1 cellular context compared by ENCODE assay signal in the genomic region with DNA sequence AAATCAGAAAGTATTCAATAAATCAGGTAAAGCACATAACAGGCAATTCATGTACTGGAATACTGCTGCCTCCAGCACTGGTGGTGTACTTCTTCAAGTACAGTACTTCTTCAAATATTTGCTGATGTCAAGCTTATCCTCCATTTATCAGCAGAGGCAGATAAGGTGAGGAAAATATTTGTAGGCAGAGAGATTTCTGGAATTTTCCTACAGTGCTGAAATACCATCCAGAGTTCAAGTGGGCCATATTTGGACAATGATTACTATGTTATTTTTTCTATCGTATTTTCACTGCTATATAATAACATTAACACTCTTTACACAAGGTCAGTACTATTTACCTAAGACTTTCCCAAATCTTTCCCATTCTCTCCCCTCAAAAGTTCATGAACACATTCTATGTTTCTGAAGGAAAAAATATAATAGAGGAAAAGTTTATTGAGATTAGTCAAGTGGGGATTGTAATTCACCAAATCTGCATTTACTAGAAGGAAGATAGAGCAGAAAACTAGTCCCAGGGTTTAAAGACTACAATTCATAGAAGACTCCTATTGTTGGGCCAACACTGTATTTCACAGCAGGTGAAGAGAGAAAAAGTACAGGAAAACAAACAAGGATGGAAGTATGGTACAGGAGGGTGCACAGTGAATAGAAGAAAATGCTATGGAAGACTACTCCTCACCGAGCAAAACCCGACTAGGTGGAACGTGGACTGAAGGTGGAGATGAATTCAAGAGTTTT.
TF ChIP-seq lines count a peak whose summit lies in the region.

No MANE protein-coding gene starts in this region.

TF ChIP-seq in HepG2, 621 proteins besides CTCF, POLR2A, EP300 and RAD21 (continued from another document and continues in another):
- TF ChIP-seq, protein P1, sequence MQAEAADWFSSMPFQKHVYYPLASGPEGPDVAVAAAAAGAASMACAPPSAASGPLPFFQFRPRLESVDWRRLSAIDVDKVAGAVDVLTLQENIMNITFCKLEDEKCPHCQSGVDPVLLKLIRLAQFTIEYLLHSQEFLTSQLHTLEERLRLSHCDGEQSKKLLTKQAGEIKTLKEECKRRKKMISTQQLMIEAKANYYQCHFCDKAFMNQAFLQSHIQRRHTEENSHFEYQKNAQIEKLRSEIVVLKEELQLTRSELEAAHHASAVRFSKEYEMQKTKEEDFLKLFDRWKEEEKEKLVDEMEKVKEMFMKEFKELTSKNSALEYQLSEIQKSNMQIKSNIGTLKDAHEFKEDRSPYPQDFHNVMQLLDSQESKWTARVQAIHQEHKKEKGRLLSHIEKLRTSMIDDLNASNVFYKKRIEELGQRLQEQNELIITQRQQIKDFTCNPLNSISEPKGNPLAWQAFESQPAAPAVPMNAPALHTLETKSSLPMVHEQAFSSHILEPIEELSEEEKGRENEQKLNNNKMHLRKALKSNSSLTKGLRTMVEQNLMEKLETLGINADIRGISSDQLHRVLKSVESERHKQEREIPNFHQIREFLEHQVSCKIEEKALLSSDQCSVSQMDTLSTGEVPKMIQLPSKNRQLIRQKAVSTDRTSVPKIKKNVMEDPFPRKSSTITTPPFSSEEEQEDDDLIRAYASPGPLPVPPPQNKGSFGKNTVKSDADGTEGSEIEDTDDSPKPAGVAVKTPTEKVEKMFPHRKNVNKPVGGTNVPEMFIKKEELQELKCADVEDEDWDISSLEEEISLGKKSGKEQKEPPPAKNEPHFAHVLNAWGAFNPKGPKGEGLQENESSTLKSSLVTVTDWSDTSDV (CRISPR knock-in tag; IDR thresholded peaks at IDR 0.05): no peak
- TF ChIP-seq ISX (CRISPR knock-in tag; conservative IDR thresholded peaks at IDR 0.05): no peak
- peak; percentile 37; the same call in 1 of the 2 replicates for TF ChIP-seq HMG20A (CRISPR knock-in tag; IDR thresholded peaks at IDR 0.05; ENCODE audit: borderline replicate concordance)
- TF ChIP-seq SNAPC2 (CRISPR knock-in tag; IDR thresholded peaks at IDR 0.05): 0 out of 2 replicates have a peak, but pooled peaks have one; percentile 33
- TF ChIP-seq, protein P2, sequence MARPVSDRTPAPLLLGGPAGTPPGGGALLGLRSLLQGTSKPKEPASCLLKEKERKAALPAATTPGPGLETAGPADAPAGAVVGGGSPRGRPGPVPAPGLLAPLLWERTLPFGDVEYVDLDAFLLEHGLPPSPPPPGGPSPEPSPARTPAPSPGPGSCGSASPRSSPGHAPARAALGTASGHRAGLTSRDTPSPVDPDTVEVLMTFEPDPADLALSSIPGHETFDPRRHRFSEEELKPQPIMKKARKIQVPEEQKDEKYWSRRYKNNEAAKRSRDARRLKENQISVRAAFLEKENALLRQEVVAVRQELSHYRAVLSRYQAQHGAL (CRISPR knock-in tag; IDR thresholded peaks at IDR 0.05; ENCODE audit: not compliant biosample characterization): no peak
- TF ChIP-seq ZNF331 (CRISPR knock-in tag; IDR thresholded peaks at IDR 0.05): peak; percentile 71; the same call in 1 of the 2 replicates
- peak; percentile 55 for TF ChIP-seq ASH2L (IDR thresholded peaks at IDR 0.05; ENCODE audit: insufficient read length, low read depth, low read length)
- TF ChIP-seq, protein P3, sequence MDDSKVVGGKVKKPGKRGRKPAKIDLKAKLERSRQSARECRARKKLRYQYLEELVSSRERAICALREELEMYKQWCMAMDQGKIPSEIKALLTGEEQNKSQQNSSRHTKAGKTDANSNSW (CRISPR knock-in tag; IDR thresholded peaks at IDR 0.05; ENCODE audit: borderline replicate concordance): no peak
- TF ChIP-seq CEBPB (IDR thresholded peaks at IDR 0.05; ENCODE audit: borderline replicate concordance, low read depth, low read length): no peak
- peak; percentile 79; the same call in 1 of the 2 replicates for TF ChIP-seq PPARG (CRISPR knock-in tag; conservative IDR thresholded peaks at IDR 0.05)
- TF ChIP-seq ZNF451 (CRISPR knock-in tag; IDR thresholded peaks at IDR 0.05): no peak
- no peak for TF ChIP-seq NFYB (CRISPR knock-in tag; IDR thresholded peaks at IDR 0.05)
- TF ChIP-seq, protein P4, sequence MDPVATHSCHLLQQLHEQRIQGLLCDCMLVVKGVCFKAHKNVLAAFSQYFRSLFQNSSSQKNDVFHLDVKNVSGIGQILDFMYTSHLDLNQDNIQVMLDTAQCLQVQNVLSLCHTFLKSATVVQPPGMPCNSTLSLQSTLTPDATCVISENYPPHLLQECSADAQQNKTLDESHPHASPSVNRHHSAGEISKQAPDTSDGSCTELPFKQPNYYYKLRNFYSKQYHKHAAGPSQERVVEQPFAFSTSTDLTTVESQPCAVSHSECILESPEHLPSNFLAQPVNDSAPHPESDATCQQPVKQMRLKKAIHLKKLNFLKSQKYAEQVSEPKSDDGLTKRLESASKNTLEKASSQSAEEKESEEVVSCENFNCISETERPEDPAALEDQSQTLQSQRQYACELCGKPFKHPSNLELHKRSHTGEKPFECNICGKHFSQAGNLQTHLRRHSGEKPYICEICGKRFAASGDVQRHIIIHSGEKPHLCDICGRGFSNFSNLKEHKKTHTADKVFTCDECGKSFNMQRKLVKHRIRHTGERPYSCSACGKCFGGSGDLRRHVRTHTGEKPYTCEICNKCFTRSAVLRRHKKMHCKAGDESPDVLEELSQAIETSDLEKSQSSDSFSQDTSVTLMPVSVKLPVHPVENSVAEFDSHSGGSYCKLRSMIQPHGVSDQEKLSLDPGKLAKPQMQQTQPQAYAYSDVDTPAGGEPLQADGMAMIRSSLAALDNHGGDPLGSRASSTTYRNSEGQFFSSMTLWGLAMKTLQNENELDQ (CRISPR knock-in tag; IDR thresholded peaks at IDR 0.05; ENCODE audit: borderline replicate concordance): no peak
- no peak for TF ChIP-seq HNRNPUL1 (IDR thresholded peaks at IDR 0.05; ENCODE audit: low read depth, low read length)
- TF ChIP-seq CEBPG (CRISPR knock-in tag; IDR thresholded peaks at IDR 0.05): peak; percentile 58
- TF ChIP-seq SMC3 (IDR thresholded peaks at IDR 0.05; ENCODE audit: low read length): no peak
- no peak for TF ChIP-seq ZNF136 (CRISPR knock-in tag; IDR thresholded peaks at IDR 0.05; ENCODE audit: low read depth)
- no peak for TF ChIP-seq NONO (IDR thresholded peaks at IDR 0.05)
- peak; percentile 49; the same call in 1 of the 2 replicates for TF ChIP-seq NONO (CRISPR knock-in tag; conservative IDR thresholded peaks at IDR 0.05)
- no peak for TF ChIP-seq HOXD1 (CRISPR knock-in tag; IDR thresholded peaks at IDR 0.05)
- 0 out of 2 replicates have a peak, but pooled peaks have one; percentile 17 for TF ChIP-seq JUNB (CRISPR knock-in tag; IDR thresholded peaks at IDR 0.05; ENCODE audit: borderline replicate concordance)
- TF ChIP-seq, protein P5, sequence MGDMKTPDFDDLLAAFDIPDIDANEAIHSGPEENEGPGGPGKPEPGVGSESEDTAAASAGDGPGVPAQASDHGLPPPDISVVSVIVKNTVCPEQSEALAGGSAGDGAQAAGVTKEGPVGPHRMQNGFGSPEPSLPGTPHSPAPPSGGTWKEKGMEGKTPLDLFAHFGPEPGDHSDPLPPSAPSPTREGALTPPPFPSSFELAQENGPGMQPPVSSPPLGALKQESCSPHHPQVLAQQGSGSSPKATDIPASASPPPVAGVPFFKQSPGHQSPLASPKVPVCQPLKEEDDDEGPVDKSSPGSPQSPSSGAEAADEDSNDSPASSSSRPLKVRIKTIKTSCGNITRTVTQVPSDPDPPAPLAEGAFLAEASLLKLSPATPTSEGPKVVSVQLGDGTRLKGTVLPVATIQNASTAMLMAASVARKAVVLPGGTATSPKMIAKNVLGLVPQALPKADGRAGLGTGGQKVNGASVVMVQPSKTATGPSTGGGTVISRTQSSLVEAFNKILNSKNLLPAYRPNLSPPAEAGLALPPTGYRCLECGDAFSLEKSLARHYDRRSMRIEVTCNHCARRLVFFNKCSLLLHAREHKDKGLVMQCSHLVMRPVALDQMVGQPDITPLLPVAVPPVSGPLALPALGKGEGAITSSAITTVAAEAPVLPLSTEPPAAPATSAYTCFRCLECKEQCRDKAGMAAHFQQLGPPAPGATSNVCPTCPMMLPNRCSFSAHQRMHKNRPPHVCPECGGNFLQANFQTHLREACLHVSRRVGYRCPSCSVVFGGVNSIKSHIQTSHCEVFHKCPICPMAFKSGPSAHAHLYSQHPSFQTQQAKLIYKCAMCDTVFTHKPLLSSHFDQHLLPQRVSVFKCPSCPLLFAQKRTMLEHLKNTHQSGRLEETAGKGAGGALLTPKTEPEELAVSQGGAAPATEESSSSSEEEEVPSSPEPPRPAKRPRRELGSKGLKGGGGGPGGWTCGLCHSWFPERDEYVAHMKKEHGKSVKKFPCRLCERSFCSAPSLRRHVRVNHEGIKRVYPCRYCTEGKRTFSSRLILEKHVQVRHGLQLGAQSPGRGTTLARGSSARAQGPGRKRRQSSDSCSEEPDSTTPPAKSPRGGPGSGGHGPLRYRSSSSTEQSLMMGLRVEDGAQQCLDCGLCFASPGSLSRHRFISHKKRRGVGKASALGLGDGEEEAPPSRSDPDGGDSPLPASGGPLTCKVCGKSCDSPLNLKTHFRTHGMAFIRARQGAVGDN (CRISPR knock-in tag; IDR thresholded peaks at IDR 0.05): no peak
- no peak for TF ChIP-seq ZNF746 (CRISPR knock-in tag; IDR thresholded peaks at IDR 0.05)
- TF ChIP-seq, protein P6, sequence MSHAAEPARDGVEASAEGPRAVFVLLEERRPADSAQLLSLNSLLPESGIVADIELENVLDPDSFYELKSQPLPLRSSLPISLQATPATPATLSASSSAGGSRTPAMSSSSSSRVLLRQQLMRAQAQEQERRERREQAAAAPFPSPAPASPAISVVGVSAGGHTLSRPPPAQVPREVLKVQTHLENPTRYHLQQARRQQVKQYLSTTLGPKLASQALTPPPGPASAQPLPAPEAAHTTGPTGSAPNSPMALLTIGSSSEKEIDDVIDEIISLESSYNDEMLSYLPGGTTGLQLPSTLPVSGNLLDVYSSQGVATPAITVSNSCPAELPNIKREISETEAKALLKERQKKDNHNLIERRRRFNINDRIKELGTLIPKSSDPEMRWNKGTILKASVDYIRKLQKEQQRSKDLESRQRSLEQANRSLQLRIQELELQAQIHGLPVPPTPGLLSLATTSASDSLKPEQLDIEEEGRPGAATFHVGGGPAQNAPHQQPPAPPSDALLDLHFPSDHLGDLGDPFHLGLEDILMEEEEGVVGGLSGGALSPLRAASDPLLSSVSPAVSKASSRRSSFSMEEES (CRISPR knock-in tag; IDR thresholded peaks at IDR 0.05): peak; percentile 56; the same call in 1 of the 2 replicates
- TF ChIP-seq, protein P7, sequence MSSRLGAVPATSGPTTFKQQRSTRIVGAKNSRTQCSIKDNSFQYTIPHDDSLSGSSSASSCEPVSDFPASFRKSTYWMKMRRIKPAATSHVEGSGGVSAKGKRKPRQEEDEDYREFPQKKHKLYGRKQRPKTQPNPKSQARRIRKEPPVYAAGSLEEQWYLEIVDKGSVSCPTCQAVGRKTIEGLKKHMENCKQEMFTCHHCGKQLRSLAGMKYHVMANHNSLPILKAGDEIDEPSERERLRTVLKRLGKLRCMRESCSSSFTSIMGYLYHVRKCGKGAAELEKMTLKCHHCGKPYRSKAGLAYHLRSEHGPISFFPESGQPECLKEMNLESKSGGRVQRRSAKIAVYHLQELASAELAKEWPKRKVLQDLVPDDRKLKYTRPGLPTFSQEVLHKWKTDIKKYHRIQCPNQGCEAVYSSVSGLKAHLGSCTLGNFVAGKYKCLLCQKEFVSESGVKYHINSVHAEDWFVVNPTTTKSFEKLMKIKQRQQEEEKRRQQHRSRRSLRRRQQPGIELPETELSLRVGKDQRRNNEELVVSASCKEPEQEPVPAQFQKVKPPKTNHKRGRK (CRISPR knock-in tag; IDR thresholded peaks at IDR 0.05): no peak
- TF ChIP-seq SATB2 (CRISPR knock-in tag; IDR thresholded peaks at IDR 0.05): no peak
- TF ChIP-seq, protein P8, sequence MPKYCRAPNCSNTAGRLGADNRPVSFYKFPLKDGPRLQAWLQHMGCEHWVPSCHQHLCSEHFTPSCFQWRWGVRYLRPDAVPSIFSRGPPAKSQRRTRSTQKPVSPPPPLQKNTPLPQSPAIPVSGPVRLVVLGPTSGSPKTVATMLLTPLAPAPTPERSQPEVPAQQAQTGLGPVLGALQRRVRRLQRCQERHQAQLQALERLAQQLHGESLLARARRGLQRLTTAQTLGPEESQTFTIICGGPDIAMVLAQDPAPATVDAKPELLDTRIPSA (CRISPR knock-in tag; IDR thresholded peaks at IDR 0.05; ENCODE audit: borderline replicate concordance): no peak
- peak; percentile 85 for TF ChIP-seq HDAC2 (CRISPR knock-in tag; IDR thresholded peaks at IDR 0.05)
- no peak for TF ChIP-seq ATRX (CRISPR knock-in tag; IDR thresholded peaks at IDR 0.05; ENCODE audit: borderline replicate concordance)
- TF ChIP-seq RFX5 (IDR thresholded peaks at IDR 0.05; ENCODE audit: low read depth, low read length): no peak
- TF ChIP-seq, protein P9, sequence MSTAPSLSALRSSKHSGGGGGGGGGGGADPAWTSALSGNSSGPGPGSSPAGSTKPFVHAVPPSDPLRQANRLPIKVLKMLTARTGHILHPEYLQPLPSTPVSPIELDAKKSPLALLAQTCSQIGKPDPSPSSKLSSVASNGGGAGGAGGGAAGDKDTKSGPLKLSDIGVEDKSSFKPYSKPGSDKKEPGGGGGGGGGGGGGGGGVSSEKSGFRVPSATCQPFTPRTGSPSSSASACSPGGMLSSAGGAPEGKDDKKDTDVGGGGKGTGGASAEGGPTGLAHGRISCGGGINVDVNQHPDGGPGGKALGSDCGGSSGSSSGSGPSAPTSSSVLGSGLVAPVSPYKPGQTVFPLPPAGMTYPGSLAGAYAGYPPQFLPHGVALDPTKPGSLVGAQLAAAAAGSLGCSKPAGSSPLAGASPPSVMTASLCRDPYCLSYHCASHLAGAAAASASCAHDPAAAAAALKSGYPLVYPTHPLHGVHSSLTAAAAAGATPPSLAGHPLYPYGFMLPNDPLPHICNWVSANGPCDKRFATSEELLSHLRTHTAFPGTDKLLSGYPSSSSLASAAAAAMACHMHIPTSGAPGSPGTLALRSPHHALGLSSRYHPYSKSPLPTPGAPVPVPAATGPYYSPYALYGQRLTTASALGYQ (CRISPR knock-in tag; IDR thresholded peaks at IDR 0.05): 0 out of 2 replicates have a peak, but pooled peaks have one; percentile 62
- TF ChIP-seq MYNN (CRISPR knock-in tag; IDR thresholded peaks at IDR 0.05; ENCODE audit: low read depth): no peak
- no peak for TF ChIP-seq DNMT3B (CRISPR knock-in tag; conservative IDR thresholded peaks at IDR 0.05)
- TF ChIP-seq SETDB1 (CRISPR knock-in tag; IDR thresholded peaks at IDR 0.05; ENCODE audit: borderline replicate concordance): no peak
- TF ChIP-seq ZNF335 (CRISPR knock-in tag; IDR thresholded peaks at IDR 0.05): no peak
- TF ChIP-seq, protein P10, sequence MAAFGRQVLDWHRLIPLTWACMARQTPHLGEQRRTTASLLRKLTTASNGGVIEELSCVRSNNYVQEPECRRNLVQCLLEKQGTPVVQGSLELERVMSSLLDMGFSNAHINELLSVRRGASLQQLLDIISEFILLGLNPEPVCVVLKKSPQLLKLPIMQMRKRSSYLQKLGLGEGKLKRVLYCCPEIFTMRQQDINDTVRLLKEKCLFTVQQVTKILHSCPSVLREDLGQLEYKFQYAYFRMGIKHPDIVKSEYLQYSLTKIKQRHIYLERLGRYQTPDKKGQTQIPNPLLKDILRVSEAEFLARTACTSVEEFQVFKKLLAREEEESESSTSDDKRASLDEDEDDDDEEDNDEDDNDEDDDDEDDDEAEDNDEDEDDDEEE (CRISPR knock-in tag; IDR thresholded peaks at IDR 0.05): no peak
- no peak for TF ChIP-seq ZC3H4 (CRISPR knock-in tag; IDR thresholded peaks at IDR 0.05; ENCODE audit: borderline replicate concordance)
- no peak for TF ChIP-seq ZNF619 (CRISPR knock-in tag; IDR thresholded peaks at IDR 0.05)
- TF ChIP-seq IKZF4 (CRISPR knock-in tag; IDR thresholded peaks at IDR 0.05; ENCODE audit: borderline replicate concordance, low read depth, not compliant biosample characterization): no peak
- TF ChIP-seq, protein P11, sequence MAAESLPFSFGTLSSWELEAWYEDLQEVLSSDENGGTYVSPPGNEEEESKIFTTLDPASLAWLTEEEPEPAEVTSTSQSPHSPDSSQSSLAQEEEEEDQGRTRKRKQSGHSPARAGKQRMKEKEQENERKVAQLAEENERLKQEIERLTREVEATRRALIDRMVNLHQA (CRISPR knock-in tag; IDR thresholded peaks at IDR 0.05): no peak
- TF ChIP-seq RXRA (CRISPR knock-in tag; IDR thresholded peaks at IDR 0.05): no peak
- TF ChIP-seq ZNF260 (CRISPR knock-in tag; IDR thresholded peaks at IDR 0.05; ENCODE audit: borderline replicate concordance, low read depth): no peak
- TF ChIP-seq NFATC3 (CRISPR knock-in tag; IDR thresholded peaks at IDR 0.05): no peak
